In the genomic region with DNA sequence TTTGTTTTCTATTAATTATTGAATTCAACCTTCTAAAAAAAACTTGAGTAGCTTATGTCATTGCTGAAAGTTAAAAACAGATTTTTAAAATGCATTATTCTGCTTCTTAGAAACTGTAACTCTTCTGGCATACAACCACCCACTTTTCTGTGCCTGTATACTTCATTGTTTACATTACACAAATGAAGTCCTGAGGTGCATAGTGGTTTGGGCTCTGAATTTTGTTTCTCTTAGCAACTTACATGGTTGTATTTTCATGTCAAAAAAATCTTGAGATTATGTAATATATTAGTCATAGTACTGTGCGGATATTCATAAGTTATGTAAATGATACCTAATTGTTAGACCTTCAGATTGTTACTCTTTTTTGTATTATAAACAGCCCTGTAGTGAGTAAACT, we compare ENCODE assay signal across 24 cellular contexts.
"Had no signal": no experiment of that assay in that cellular context is flagged by ENCODE, and none has a peak within 500 bp of the region (broad histone marks: within the 10 kb centered on the region; RNA-seq: fewer than 3 reads in every experiment).

No MANE protein-coding gene starts in this region.

- H3K9me3 ChIP-seq: gastroesophageal sphincter, lower lobe of right lung, ovary, psoas muscle, sigmoid colon, thoracic aorta, tibial nerve, upper lobe of left lung had no signal

- ATAC-seq: foreskin keratinocyte; gastroesophageal sphincter; left ventricle myocardium superior; lower lobe of right lung; natural killer cell; psoas muscle; right cardiac atrium; stimulated activated effector memory CD8-positive, alpha-beta T cell treated with anti-CD3 and anti-CD28 coated beads, Interleukin-12 subunit alpha, Interleukin-12 subunit beta, amount 100 ng/mL, for 72 hours; stimulated activated naive CD8-positive, alpha-beta T cell treated with anti-CD3 and anti-CD28 coated beads, Interleukin-15, Interleukin-2, amounts not matched to agents 100 U/mL and 50 U/mL, for 24 hours had no signal

- DNase-seq: dorsolateral prefrontal cortex; effector CD4-positive, alpha-beta T cell; foreskin keratinocyte; glutamatergic neuron; hypothalamus; immature natural killer cell; left ventricle myocardium superior; lower lobe of right lung; natural killer cell; occipital lobe; ovary; posterior cingulate gyrus; psoas muscle; right cardiac atrium; sigmoid colon; stimulated activated CD4-positive, alpha-beta T cell treated with anti-CD3 and anti-CD28 coated beads, Interleukin-2, amount 100 ng/mL, for 24 hours; stimulated activated CD4-positive, alpha-beta T cell treated with anti-CD3 and anti-CD28 coated beads, Interleukin-4, amount 100 ng/mL, for 24 hours; stimulated activated naive CD8-positive, alpha-beta T cell treated with anti-CD3 and anti-CD28 coated beads, Interleukin-15, Interleukin-2, amounts not matched to agents 100 U/mL and 50 U/mL, for 24 hours; substantia nigra; upper lobe of left lung had no signal

- H3K27ac ChIP-seq: foreskin keratinocyte, gastroesophageal sphincter, lower lobe of right lung, ovary, psoas muscle, sigmoid colon, thoracic aorta, tibial nerve, upper lobe of left lung had no signal

- H3K36me3 ChIP-seq: ovary had no signal

- H3K27me3 ChIP-seq: dorsolateral prefrontal cortex, foreskin keratinocyte, gastroesophageal sphincter, ovary, sigmoid colon, tibial nerve, upper lobe of left lung had no signal

- H3K4me1 ChIP-seq: foreskin keratinocyte, psoas muscle had no signal

- H3K4me3 ChIP-seq: dorsolateral prefrontal cortex, gastroesophageal sphincter, lower lobe of right lung, ovary, psoas muscle, sigmoid colon, thoracic aorta, tibial nerve, upper lobe of left lung had no signal
